8 cellular contexts compared by ENCODE assay signal in the genomic region with DNA sequence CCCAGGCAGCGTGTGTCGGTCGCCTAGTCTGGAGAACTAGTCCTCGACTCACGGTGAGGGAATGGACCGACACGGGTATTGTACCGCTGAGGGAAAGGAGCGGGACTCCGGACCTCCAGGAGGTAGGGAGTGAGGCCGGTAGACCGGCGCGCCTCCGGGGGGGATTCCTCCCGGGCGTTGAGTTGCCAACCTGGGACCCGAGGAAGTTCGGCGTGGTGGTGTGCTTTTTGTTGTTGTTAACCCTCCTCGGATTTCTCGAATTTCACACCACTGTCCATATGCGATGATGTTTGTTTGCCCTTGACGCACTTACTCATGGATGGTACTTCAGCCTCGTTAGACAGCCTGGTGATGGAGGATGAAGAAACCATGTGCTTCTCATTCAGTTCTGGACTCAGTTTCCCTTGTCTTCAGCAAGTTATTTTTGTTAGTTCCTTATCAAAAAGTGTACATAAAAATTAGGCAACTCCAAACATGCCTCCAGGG. TPM values are rescaled to one million over a fixed set of nuclear protein-coding genes. Genes with fewer than 3 reads are reported as not detected.
A peak's percentile ranks its signal among the peaks of the same experiment; 100 is the strongest.
DNase-seq lines count a peak whose midpoint lies in the region; ATAC-seq, FAIRE-seq and TF ChIP-seq lines count a peak whose summit lies in the region.
"Not testable (repeated sequence)": the region's sequence is repeated elsewhere in the genome, so short reads cannot be mapped to it uniquely, and the experiment has no call there.

No MANE protein-coding gene starts in this region.

- peak overlapping the region; percentile 56 for H3K4me2 ChIP-seq in HepG2 (ENCODE audit: low read depth, low read length)

- 1% methylated on average over 6 of the region's 25 CpGs for WGBS in HepG2 (ENCODE audit: low lambda C conversion rate)
- WGBS in pancreas, 2 donors: 0 to 1% methylated on average over 25 of the region's 25 CpGs
- 0 to 1% methylated on average over 2 to 11 of the region's 25 CpGs for WGBS in transverse colon (ENCODE audit: low coverage in 1 of 2), 2 donors

- H3K36me3 Mint-ChIP-seq in T-helper 17 cell (ENCODE audit: low read depth): not testable (repeated sequence)

- not testable (repeated sequence) for FAIRE-seq in HepG2 (lab: Jason Lieb, UNC); pancreas (lab: Jason Lieb, UNC)

- in situ Hi-C loops in astrocyte of the cerebellum (cut with HindIII; ENCODE audit: low sequenced_read_pairs); HepG2 (cut with HindIII; ENCODE audit: extremely low pct_ligation_motif_present, low pct_unique_long_range_greater_than_20kb); transverse colon (cut with MboI; ENCODE audit: low pct_ligation_motif_present in 1 of 4, low pct_unique_long_range_greater_than_20kb in 1 of 4, low sequenced_read_pairs in 3 of 4): not testable (repeated sequence)

- POLR2A ChIA-PET in HepG2 (lab: Yijun Ruan, JAX): interaction anchor here (1.3 to 2.0 kb wide), 2 partner anchors 9 to 10 kb away, joined by 3 to 10 read pairs; no protein-coding TSS in a partner anchor

- H3K27ac Mint-ChIP-seq in T-helper 17 cell: peak overlapping the region; percentile 94

- peak overlapping the region; percentile 97 for H3K4me3 Mint-ChIP-seq in T-helper 17 cell

- not testable (repeated sequence) for H3K27me3 Mint-ChIP-seq in T-helper 17 cell

- H3K9me3 ChIP-seq in T-helper 17 cell (ENCODE audit: control insufficient read depth, low read length, poor library complexity, severe bottlenecking); HepG2 (ENCODE audit: low read length); pancreas; transverse colon: not testable (repeated sequence)

- not testable (repeated sequence) for H2AFZ ChIP-seq in HepG2 (ENCODE audit: low read length)

- H3K4me3 ChIP-seq in GM06990 (replicated peaks; ENCODE audit: low read depth, low read length): peak overlapping the region; percentile 93
- peak overlapping the region; percentile 92 for H3K4me3 ChIP-seq in Jurkat, Clone E6-1 (ENCODE audit: low read length)
- H3K4me3 ChIP-seq in astrocyte of the cerebellum (ENCODE audit: low read depth, low read length): peak overlapping the region; percentile 88
- H3K4me3 ChIP-seq in HepG2 (replicated peaks in 1 of 3; ENCODE audit: insufficient read depth in 1 of 3, low read depth in 2 of 3, low read length in 3 of 3): peak overlapping the region; percentile 74 to 100 (median 95)
- H3K4me3 ChIP-seq in pancreas: peak overlapping the region; percentile 76 to 96 (median 89)
- H3K4me3 ChIP-seq in transverse colon: peak overlapping the region; percentile 79 to 91 (median 86)

- CTCF ChIA-PET in HepG2 (lab: Yijun Ruan, JAX; ENCODE audit: low intra/inter-chr PET ratio, low total read pairs): not testable (repeated sequence)

- not testable (repeated sequence) for TF ChIP-seq CTCF in GM06990 (IDR thresholded peaks at IDR 0.05; ENCODE audit: insufficient read depth, low read length, poor library complexity, severe bottlenecking); astrocyte of the cerebellum (IDR thresholded peaks at IDR 0.05; ENCODE audit: low read depth, low read length, missing control alignments); HepG2 (CRISPR knock-in tag; IDR thresholded peaks at IDR 0.05); pancreas (IDR thresholded peaks at IDR 0.05); transverse colon (IDR thresholded peaks at IDR 0.05)

- intact Hi-C loops in HepG2 (cut with micrococcal nuclease; ENCODE audit: unreplicated experiment); pancreas (cut with DNase I); transverse colon (cut with DNase I; ENCODE audit: low total_unique reads): not testable (repeated sequence)

- H4K20me1 ChIP-seq in HepG2 (ENCODE audit: insufficient read depth, low read length): not testable (repeated sequence)

- peak overlapping the region; percentile 99 for H3K9ac ChIP-seq in HepG2 (ENCODE audit: insufficient read depth, low read depth, low read length)

- peaks cover 83% of the 10 kb centered on the region for H3K79me2 ChIP-seq in HepG2 (ENCODE audit: insufficient read depth, low read length)

- not testable (repeated sequence) for H3K27me3 ChIP-seq in GM06990 (replicated peaks; ENCODE audit: control insufficient read depth, insufficient read depth, low read length); HepG2 (ENCODE audit: control insufficient read depth in 1 of 2, insufficient read depth in 2 of 2, low read length in 2 of 2); pancreas; transverse colon

- H3K4me1 ChIP-seq in HepG2 (ENCODE audit: insufficient read depth, low read length) (peaks cover 65% of the 10 kb centered on the region), pancreas (peaks cover 0 to 36% (median 3%) of the 10 kb centered on the region in 3 donors), transverse colon (peaks cover 16 to 38% (median 26%) of the 10 kb centered on the region in 4 donors)

- not testable (repeated sequence) for DNase-seq in GM06990 (ENCODE audit: extremely low read depth, insufficient read length); Jurkat, Clone E6-1 (ENCODE audit: low read depth, low spot score); T-helper 17 cell; astrocyte of the cerebellum (ENCODE audit: low read depth); HepG2 (ENCODE audit: low spot score); pancreas; transverse colon

- not testable (repeated sequence) for TF ChIP-seq EP300 in HepG2 (IDR thresholded peaks at IDR 0.05; ENCODE audit: low read depth in 2 of 2, low read length in 2 of 2); HepG2 (CRISPR knock-in tag; IDR thresholded peaks at IDR 0.05; ENCODE audit: borderline replicate concordance); transverse colon (IDR thresholded peaks at IDR 0.05; ENCODE audit: low read depth)

- H3K36me3 ChIP-seq in GM06990 (ENCODE audit: control insufficient read depth, insufficient read depth, low read length); pancreas; transverse colon: not testable (repeated sequence)
- H3K36me3 ChIP-seq in HepG2 (replicated peaks in 1 of 2; ENCODE audit: control insufficient read depth in 1 of 2, insufficient read depth in 2 of 2, low read length in 2 of 2): peaks cover 1 to 12% of the 10 kb centered on the region in 2 experiments; a peak in 2 of 5 replicates

- H3K4me1 Mint-ChIP-seq in T-helper 17 cell: peaks cover 31% of the 10 kb centered on the region

- 0 out of 2 replicates have a peak, but pooled peaks have one; percentile 7 for TF ChIP-seq RAD21 in HepG2 (CRISPR knock-in tag; IDR thresholded peaks at IDR 0.05)

- BruUV-seq in HepG2 (replicated peaks; lab: Mats Ljungman, UMichigan): TSS peak; percentile 65

- ATAC-seq in T-helper 17 cell (peak; percentile 1), esophagus mucosa (peak; percentile 1), pancreas (peak in 3 of 4 donors; percentile 0 to 3 (median 1))
- ATAC-seq in HepG2: not testable (repeated sequence)

- peak in 1 of 2 experiments; percentile 78; a peak in 1 of 4 replicates for TF ChIP-seq POLR2A in HepG2 (IDR thresholded peaks at IDR 0.05; ENCODE audit: insufficient read depth in 1 of 2, low read depth in 2 of 2, low read length in 2 of 2)
- TF ChIP-seq POLR2A in transverse colon (IDR thresholded peaks at IDR 0.05): not testable (repeated sequence)

- H3K27ac ChIP-seq in HepG2 (ENCODE audit: extremely low read length, insufficient read depth, low read length) (peak overlapping the region; percentile 96), pancreas (peak overlapping the region; percentile 94 to 98 (median 96)), transverse colon (peak overlapping the region; percentile 94 to 98 (median 97))

RNA-seq across cellular contexts. Expression of gene DAP3, which starts 0.3 kb away (rescaled TPM):
- polyA plus RNA-seq in Jurkat, Clone E6-1 (2012; ENCODE audit: insufficient read depth, insufficient read length): 302 TPM
- total RNA-seq in T-helper 17 cell (100 to 1,000 TPM in 1 of 2 donors, 10 to 100 TPM in 1; 98.9 to 127 TPM), esophagus mucosa (69.7 TPM), HepG2 (2016; rRNA removed; fragmentation: Illumina TruSeq; extraction: Trizol) (133 and 153 TPM in 2 replicates), pancreas (10 to 100 TPM; 40.3 to 56.7 (median 46.5) TPM), transverse colon (100 to 1,000 TPM in 2 of 4 donors, 10 to 100 TPM in 2; 81.9 to 134 (median 106) TPM)
- total RNA-seq in HepG2 (2016; cell fraction: cytosol; rRNA removed; fragmentation: Illumina TruSeq; extraction: Trizol; ENCODE audit: low read depth): 76.4 and 78.3 TPM in 2 replicates
- 131 and 149 TPM in 2 replicates for total RNA-seq in HepG2 (2016; cell fraction: insoluble cytoplasmic fraction; rRNA removed; fragmentation: Illumina TruSeq; extraction: Trizol)
- 125 and 128 TPM in 2 replicates for total RNA-seq in HepG2 (2016; cell fraction: membrane; rRNA removed; fragmentation: Illumina TruSeq; extraction: Trizol)
- total RNA-seq in HepG2 (2016; cell fraction: nucleus; rRNA removed; fragmentation: Illumina TruSeq; extraction: Trizol): 85.3 and 87.5 TPM in 2 replicates
- polyA plus RNA-seq in HepG2 (2011; rRNA removed) (123 and 129 TPM in 2 replicates), pancreas (10 to 100 TPM; 52.9 to 73.8 TPM)
- polyA plus RNA-seq in HepG2 (2011; cell fraction: cytosol; rRNA removed): 110 and 124 TPM in 2 replicates
- 81.2 and 89.4 TPM in 2 replicates for polyA plus RNA-seq in HepG2 (2011; cell fraction: nucleus; rRNA removed)
- polyA plus RNA-seq in HepG2 (2012): 102 and 105 TPM in 2 replicates
- 74.8 and 88.6 TPM in 2 replicates for polyA plus RNA-seq in HepG2 (2016; cell fraction: cytosol; fragmentation: Illumina TruSeq; extraction: Trizol; ENCODE audit: low read depth)
- 170 TPM in 2 replicates for polyA plus RNA-seq in HepG2 (2016; cell fraction: insoluble cytoplasmic fraction; fragmentation: Illumina TruSeq; extraction: Trizol; ENCODE audit: low read depth)
- 103 and 106 TPM in 2 replicates for polyA plus RNA-seq in HepG2 (2016; cell fraction: membrane; fragmentation: Illumina TruSeq; extraction: Trizol; ENCODE audit: low read depth)
- 170 and 180 TPM in 2 replicates for polyA plus RNA-seq in HepG2 (2016; cell fraction: nucleus; fragmentation: Illumina TruSeq; extraction: Trizol; ENCODE audit: insufficient read depth, low read depth)
- 121 and 292 TPM in 2 replicates for polyA minus RNA-seq in HepG2 (2011; rRNA and poly(A)+ RNA removed; ENCODE audit: low replicate concordance)
- polyA minus RNA-seq in HepG2 (2011; cell fraction: cytosol; rRNA and poly(A)+ RNA removed): 66.4 and 67.5 TPM in 2 replicates
- 105 and 137 TPM in 2 replicates for polyA minus RNA-seq in HepG2 (2011; cell fraction: nucleus; rRNA and poly(A)+ RNA removed)

RNA-seq across cellular contexts. Expression of gene YY1AP1, which starts 0.6 kb away (rescaled TPM):
- polyA plus RNA-seq in Jurkat, Clone E6-1 (2012; ENCODE audit: insufficient read depth, insufficient read length): 48.2 TPM
- total RNA-seq in T-helper 17 cell (10 to 100 TPM; 85.0 to 86.4 TPM), esophagus mucosa (40.3 TPM), HepG2 (2016; rRNA removed; fragmentation: Illumina TruSeq; extraction: Trizol) (28.5 and 33.9 TPM in 2 replicates), pancreas (10 to 100 TPM; 22.1 to 37.8 (median 24.2) TPM), transverse colon (100 to 1,000 TPM in 1 of 4 donors, 10 to 100 TPM in 3; 84.0 to 198 (median 92.1) TPM)
- total RNA-seq in HepG2 (2016; cell fraction: cytosol; rRNA removed; fragmentation: Illumina TruSeq; extraction: Trizol; ENCODE audit: low read depth): 158 and 165 TPM in 2 replicates
- total RNA-seq in HepG2 (2016; cell fraction: insoluble cytoplasmic fraction; rRNA removed; fragmentation: Illumina TruSeq; extraction: Trizol): 27.8 and 28.0 TPM in 2 replicates
- total RNA-seq in HepG2 (2016; cell fraction: membrane; rRNA removed; fragmentation: Illumina TruSeq; extraction: Trizol): 38.7 and 52.1 TPM in 2 replicates
- 24.4 and 25.8 TPM in 2 replicates for total RNA-seq in HepG2 (2016; cell fraction: nucleus; rRNA removed; fragmentation: Illumina TruSeq; extraction: Trizol)
- polyA plus RNA-seq in HepG2 (2011; rRNA removed) (58.3 and 69.4 TPM in 2 replicates), pancreas (10 to 100 TPM; 19.9 to 41.4 TPM)
- polyA plus RNA-seq in HepG2 (2011; cell fraction: cytosol; rRNA removed): 44.0 and 71.4 TPM in 2 replicates
- polyA plus RNA-seq in HepG2 (2011; cell fraction: nucleus; rRNA removed): 54.4 and 59.2 TPM in 2 replicates
- polyA plus RNA-seq in HepG2 (2012): 28.7 and 30.1 TPM in 2 replicates
- polyA plus RNA-seq in HepG2 (2016; cell fraction: cytosol; fragmentation: Illumina TruSeq; extraction: Trizol; ENCODE audit: low read depth): 6.7 and 6.8 TPM in 2 replicates
- polyA plus RNA-seq in HepG2 (2016; cell fraction: insoluble cytoplasmic fraction; fragmentation: Illumina TruSeq; extraction: Trizol; ENCODE audit: low read depth): 43.4 and 51.4 TPM in 2 replicates
- polyA plus RNA-seq in HepG2 (2016; cell fraction: membrane; fragmentation: Illumina TruSeq; extraction: Trizol; ENCODE audit: low read depth): 18.2 and 18.4 TPM in 2 replicates
- 64.0 and 67.4 TPM in 2 replicates for polyA plus RNA-seq in HepG2 (2016; cell fraction: nucleus; fragmentation: Illumina TruSeq; extraction: Trizol; ENCODE audit: insufficient read depth, low read depth)
- polyA minus RNA-seq in HepG2 (2011; rRNA and poly(A)+ RNA removed; ENCODE audit: low replicate concordance): 40.5 and 74.2 TPM in 2 replicates
- polyA minus RNA-seq in HepG2 (2011; cell fraction: cytosol; rRNA and poly(A)+ RNA removed): 25.3 and 29.9 TPM in 2 replicates
- 33.9 and 68.1 TPM in 2 replicates for polyA minus RNA-seq in HepG2 (2011; cell fraction: nucleus; rRNA and poly(A)+ RNA removed)
